ENCODE assay signal across 1 cellular context in genomic region chr1:248862695-248863010, GRCh38.
TF ChIP-seq lines count a peak whose summit lies in the region.

No MANE protein-coding gene starts in this region.

TF ChIP-seq in HepG2, 621 proteins besides CTCF, POLR2A, EP300 and RAD21:
- TF ChIP-seq NFIB (CRISPR knock-in tag; IDR thresholded peaks at IDR 0.05; ENCODE audit: borderline replicate concordance), result 0 out of 2 replicates have a peak, but pooled peaks have one; percentile 42
- no peak for TF ChIP-seq FLYWCH1 (CRISPR knock-in tag; IDR thresholded peaks at IDR 0.05)
- no peak for TF ChIP-seq MIER2 (CRISPR knock-in tag; IDR thresholded peaks at IDR 0.05)
- 0 out of 2 replicates have a peak, but pooled peaks have one; percentile 2 for TF ChIP-seq ZNF34 (CRISPR knock-in tag; IDR thresholded peaks at IDR 0.05; ENCODE audit: borderline replicate concordance)
- no peak for TF ChIP-seq ZNF550 (CRISPR knock-in tag; IDR thresholded peaks at IDR 0.05; ENCODE audit: borderline replicate concordance)
- TF ChIP-seq NONO (IDR thresholded peaks at IDR 0.05), result no peak
- 0 out of 2 replicates have a peak, but pooled peaks have one; percentile 13 for TF ChIP-seq NONO (CRISPR knock-in tag; conservative IDR thresholded peaks at IDR 0.05)
